Comparison of ENCODE assay signal across 2 cellular contexts in the genomic region with DNA sequence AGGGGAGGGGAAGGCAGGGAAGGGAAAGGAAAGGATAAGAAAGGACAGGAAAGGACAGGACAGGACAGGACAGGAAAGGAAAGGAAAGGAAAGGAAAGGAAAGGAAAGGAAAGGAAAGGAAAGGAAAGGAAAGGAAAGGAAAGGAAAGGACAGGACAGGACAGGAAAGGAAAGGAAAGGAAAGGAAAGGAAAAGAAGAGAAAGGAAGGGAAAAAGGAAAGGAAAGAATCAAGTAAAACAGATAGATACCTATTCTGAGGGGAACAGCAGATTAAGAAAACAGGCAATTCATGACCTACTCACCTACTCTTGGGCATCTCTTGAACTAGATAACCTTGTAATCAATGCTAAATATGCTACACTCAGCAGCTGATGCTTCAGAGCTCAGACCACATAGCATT.
TF ChIP-seq lines count a peak whose summit lies in the region.

No MANE protein-coding gene starts in this region.

TF ChIP-seq in WTC11, 78 proteins besides CTCF, POLR2A, EP300 and RAD21:
- TF ChIP-seq, protein P1, sequence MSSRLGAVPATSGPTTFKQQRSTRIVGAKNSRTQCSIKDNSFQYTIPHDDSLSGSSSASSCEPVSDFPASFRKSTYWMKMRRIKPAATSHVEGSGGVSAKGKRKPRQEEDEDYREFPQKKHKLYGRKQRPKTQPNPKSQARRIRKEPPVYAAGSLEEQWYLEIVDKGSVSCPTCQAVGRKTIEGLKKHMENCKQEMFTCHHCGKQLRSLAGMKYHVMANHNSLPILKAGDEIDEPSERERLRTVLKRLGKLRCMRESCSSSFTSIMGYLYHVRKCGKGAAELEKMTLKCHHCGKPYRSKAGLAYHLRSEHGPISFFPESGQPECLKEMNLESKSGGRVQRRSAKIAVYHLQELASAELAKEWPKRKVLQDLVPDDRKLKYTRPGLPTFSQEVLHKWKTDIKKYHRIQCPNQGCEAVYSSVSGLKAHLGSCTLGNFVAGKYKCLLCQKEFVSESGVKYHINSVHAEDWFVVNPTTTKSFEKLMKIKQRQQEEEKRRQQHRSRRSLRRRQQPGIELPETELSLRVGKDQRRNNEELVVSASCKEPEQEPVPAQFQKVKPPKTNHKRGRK (CRISPR knock-in tag; IDR thresholded peaks at IDR 0.05; ENCODE audit: borderline replicate concordance), result 0 out of 2 replicates have a peak, but pooled peaks have one; percentile 48
- TF ChIP-seq ZNF263 (CRISPR knock-in tag; IDR thresholded peaks at IDR 0.05; ENCODE audit: low read depth), result no peak
- no peak for TF ChIP-seq ELF4 (CRISPR knock-in tag; IDR thresholded peaks at IDR 0.05; ENCODE audit: low read depth)
- TF ChIP-seq JUN (CRISPR knock-in tag; IDR thresholded peaks at IDR 0.05), result no peak

TF ChIP-seq in H1, 55 proteins besides CTCF, POLR2A, EP300 and RAD21:
- no peak for TF ChIP-seq SUZ12 (IDR thresholded peaks at IDR 0.05; ENCODE audit: low read length)
- TF ChIP-seq KDM5A (IDR thresholded peaks at IDR 0.05; ENCODE audit: low read length), result no peak
- TF ChIP-seq, protein P2, sequence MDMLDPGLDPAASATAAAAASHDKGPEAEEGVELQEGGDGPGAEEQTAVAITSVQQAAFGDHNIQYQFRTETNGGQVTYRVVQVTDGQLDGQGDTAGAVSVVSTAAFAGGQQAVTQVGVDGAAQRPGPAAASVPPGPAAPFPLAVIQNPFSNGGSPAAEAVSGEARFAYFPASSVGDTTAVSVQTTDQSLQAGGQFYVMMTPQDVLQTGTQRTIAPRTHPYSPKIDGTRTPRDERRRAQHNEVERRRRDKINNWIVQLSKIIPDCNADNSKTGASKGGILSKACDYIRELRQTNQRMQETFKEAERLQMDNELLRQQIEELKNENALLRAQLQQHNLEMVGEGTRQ (IDR thresholded peaks at IDR 0.05; ENCODE audit: low read length), result no peak
- TF ChIP-seq, protein P3, sequence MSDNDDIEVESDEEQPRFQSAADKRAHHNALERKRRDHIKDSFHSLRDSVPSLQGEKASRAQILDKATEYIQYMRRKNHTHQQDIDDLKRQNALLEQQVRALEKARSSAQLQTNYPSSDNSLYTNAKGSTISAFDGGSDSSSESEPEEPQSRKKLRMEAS (IDR thresholded peaks at IDR 0.05), result no peak
- no peak for TF ChIP-seq CBX8 (IDR thresholded peaks at IDR 0.05; ENCODE audit: borderline replicate concordance, low read depth, low read length)
- TF ChIP-seq YY1 (IDR thresholded peaks at IDR 0.05; ENCODE audit: low read depth, low read length), result no peak
